12 cellular contexts compared by ENCODE assay signal in the genomic region with DNA sequence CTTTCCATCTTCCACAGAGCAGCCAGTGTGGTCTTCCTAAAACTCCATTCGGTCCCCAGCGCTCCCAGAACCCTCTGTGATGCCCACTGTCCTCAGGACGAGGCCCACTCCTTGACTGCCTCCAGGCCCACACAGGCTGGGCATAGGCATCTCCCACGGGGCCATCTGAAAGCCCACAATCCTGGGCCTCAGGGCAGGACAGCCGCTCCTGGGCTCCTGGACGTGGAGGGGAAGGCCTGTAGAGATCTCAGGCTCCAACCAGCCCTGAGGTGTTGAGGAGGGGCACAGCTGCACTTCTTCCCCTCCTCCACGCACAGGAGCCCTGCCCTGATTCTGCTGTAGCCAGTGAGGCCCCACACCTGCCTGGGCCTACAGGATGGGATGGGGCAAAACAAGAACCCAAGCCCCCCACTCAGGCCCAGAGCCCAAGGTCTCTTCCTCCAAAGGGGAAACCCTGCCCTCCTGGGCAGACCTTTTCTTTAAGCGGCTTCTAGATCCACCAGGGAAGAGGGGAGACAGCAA. TPM values are rescaled to one million over a fixed set of nuclear protein-coding genes. Genes with fewer than 3 reads are reported as not detected.
DNase-seq lines count a peak whose midpoint lies in the region; ATAC-seq and TF ChIP-seq lines count a peak whose summit lies in the region.
"Had no signal": no experiment of that assay in that cellular context is flagged by ENCODE, and none has a peak within 500 bp of the region (broad histone marks: within the 10 kb centered on the region; RNA-seq: fewer than 3 reads in every experiment).

No MANE protein-coding gene starts in this region.

- no peak for TF ChIP-seq CTCF in GM13977 (IDR thresholded peaks at IDR 0.05; ENCODE audit: extremely low read depth, insufficient read depth, missing control alignments)

- no peaks in the 10 kb centered on the region for H3K9me3 Mint-ChIP-seq in activated T-cell treated with anti-CD3 and anti-CD28 coated beads, Interleukin-2, amount 50 U/mL, for 72 hours
- H3K9me3 Mint-ChIP-seq in IgD-negative memory B cell = no peaks in the 10 kb centered on the region
- H3K9me3 Mint-ChIP-seq in stimulated activated memory B cell treated with anti-CD40 and anti-IgM and Interleukin-4, amounts not matched to agents 10 μg/mL and 1 μg/mL and 100 μg/mL, for 72 hours = no peaks in the 10 kb centered on the region

- in situ Hi-C loops in GM13977 (cut with MboI; ENCODE audit: low pct_unique_long_range_greater_than_20kb, low sequenced_read_pairs, unreplicated experiment) = no loop called here

- H3K36me3 Mint-ChIP-seq in activated T-cell treated with anti-CD3 and anti-CD28 coated beads, Interleukin-2, amount 50 U/mL, for 72 hours (ENCODE audit: insufficient read depth in 2 of 2) = no peaks in the 10 kb centered on the region
- H3K36me3 Mint-ChIP-seq in IgD-negative memory B cell = no peaks in the 10 kb centered on the region
- no peaks in the 10 kb centered on the region for H3K36me3 Mint-ChIP-seq in stimulated activated memory B cell treated with anti-CD40 and anti-IgM and Interleukin-4, amounts not matched to agents 10 μg/mL and 1 μg/mL and 100 μg/mL, for 72 hours

- peaks cover 52% of the 10 kb centered on the region for H3K4me1 Mint-ChIP-seq in activated T-cell treated with anti-CD3 and anti-CD28 coated beads, Interleukin-2, amount 50 U/mL, for 72 hours (ENCODE audit: low read depth)
- H3K4me1 Mint-ChIP-seq in IgD-negative memory B cell = peaks cover 11 to 29% (median 25%) of the 10 kb centered on the region in 3 donors
- peaks cover 39% of the 10 kb centered on the region for H3K4me1 Mint-ChIP-seq in stimulated activated memory B cell treated with anti-CD40 and anti-IgM and Interleukin-4, amounts not matched to agents 10 μg/mL and 1 μg/mL and 100 μg/mL, for 72 hours

- H3K4me3 Mint-ChIP-seq in activated T-cell treated with anti-CD3 and anti-CD28 coated beads, Interleukin-2, amount 50 U/mL, for 72 hours = peak overlapping the region; percentile 64 to 74
- peak overlapping the region in 2 of 4 donors; percentile 22 to 91 for H3K4me3 Mint-ChIP-seq in IgD-negative memory B cell
- H3K4me3 Mint-ChIP-seq in stimulated activated memory B cell treated with anti-CD40 and anti-IgM and Interleukin-4, amounts not matched to agents 10 μg/mL and 1 μg/mL and 100 μg/mL, for 72 hours = no peak overlapping the region

- DNase-seq in activated T-cell treated with anti-CD3 and anti-CD28 coated beads, Interleukin-2, amount 50 U/mL, for 72 hours = peak in 1 of 2 donors; percentile 5
- DNase-seq in activated T-cell treated with anti-CD3 and anti-CD28 coated beads, Interleukin-2, amount 50 U/mL, for 48 hours = no peak
- DNase-seq in ecto neural progenitor cell (ENCODE audit: low spot score) = peak; percentile 46
- DNase-seq in NCI-H2196 (lab: John Stamatoyannopoulos, UW; ENCODE audit: unreplicated experiment) = no peak
- DNase-seq in GM13977 (ENCODE audit: low spot score) = no peak
- no peak for DNase-seq in LoVo (ENCODE audit: low spot score)
- DNase-seq: colonic mucosa, esophagus squamous epithelium, KG1, NCI-H510A had no signal

- peak overlapping the region; percentile 48 for H3K27ac Mint-ChIP-seq in activated T-cell treated with anti-CD3 and anti-CD28 coated beads, Interleukin-2, amount 50 U/mL, for 72 hours
- H3K27ac Mint-ChIP-seq in IgD-negative memory B cell = peak overlapping the region; percentile 65 to 98 (median 80)
- peak overlapping the region; percentile 90 for H3K27ac Mint-ChIP-seq in stimulated activated memory B cell treated with anti-CD40 and anti-IgM and Interleukin-4, amounts not matched to agents 10 μg/mL and 1 μg/mL and 100 μg/mL, for 72 hours

- no peak for ATAC-seq in activated T-cell treated with anti-CD3 and anti-CD28 coated beads, Interleukin-2, amount 50 U/mL, for 72 hours (replicated peaks in 1 of 2)
- ATAC-seq in stimulated activated memory B cell treated with anti-CD40 and anti-IgM and Interleukin-4, amounts not matched to agents 10 μg/mL and 1 μg/mL and 100 μg/mL, for 72 hours = no peak

- no peaks in the 10 kb centered on the region for H3K27me3 Mint-ChIP-seq in activated T-cell treated with anti-CD3 and anti-CD28 coated beads, Interleukin-2, amount 50 U/mL, for 72 hours (ENCODE audit: low read depth)
- no peaks in the 10 kb centered on the region for H3K27me3 Mint-ChIP-seq in IgD-negative memory B cell
- H3K27me3 Mint-ChIP-seq in stimulated activated memory B cell treated with anti-CD40 and anti-IgM and Interleukin-4, amounts not matched to agents 10 μg/mL and 1 μg/mL and 100 μg/mL, for 72 hours = no peaks in the 10 kb centered on the region

RNA-seq across cellular contexts. Expression of a gene that starts 26.0 kb away (rescaled TPM):
- 100 to 1,000 TPM in 1 of 2 donors, 10 to 100 TPM in 1; 69.3 to 101 TPM for total RNA-seq in activated T-cell treated with anti-CD3 and anti-CD28 coated beads, Interleukin-2, amount 50 U/mL, for 72 hours
- 307 TPM for polyA plus RNA-seq in IgD-negative memory B cell

RNA-seq across cellular contexts. Expression of a gene that starts 31.5 kb away (rescaled TPM):
- 10 to 100 TPM; 15.6 to 19.9 TPM for total RNA-seq in activated T-cell treated with anti-CD3 and anti-CD28 coated beads, Interleukin-2, amount 50 U/mL, for 72 hours
- polyA plus RNA-seq in IgD-negative memory B cell = 13.9 TPM

RNA-seq across cellular contexts. Expression of a gene that starts 38.0 kb away (rescaled TPM):
- 100 to 1,000 TPM; 263 to 285 TPM for total RNA-seq in activated T-cell treated with anti-CD3 and anti-CD28 coated beads, Interleukin-2, amount 50 U/mL, for 72 hours
- 701 TPM for polyA plus RNA-seq in IgD-negative memory B cell

RNA-seq across cellular contexts. Expression of a gene that starts 38.1 kb away (rescaled TPM):
- 10 to 100 TPM; 13.5 to 16.7 TPM for total RNA-seq in activated T-cell treated with anti-CD3 and anti-CD28 coated beads, Interleukin-2, amount 50 U/mL, for 72 hours
- 13.4 TPM for polyA plus RNA-seq in IgD-negative memory B cell

RNA-seq across cellular contexts. Expression of a gene that starts 48.1 kb away (rescaled TPM):
- 1 to 10 TPM; 3.2 to 6.1 TPM for total RNA-seq in activated T-cell treated with anti-CD3 and anti-CD28 coated beads, Interleukin-2, amount 50 U/mL, for 72 hours
- polyA plus RNA-seq in IgD-negative memory B cell = not detected
